ENCODE assay signal across 14 cellular contexts in the genomic region with DNA sequence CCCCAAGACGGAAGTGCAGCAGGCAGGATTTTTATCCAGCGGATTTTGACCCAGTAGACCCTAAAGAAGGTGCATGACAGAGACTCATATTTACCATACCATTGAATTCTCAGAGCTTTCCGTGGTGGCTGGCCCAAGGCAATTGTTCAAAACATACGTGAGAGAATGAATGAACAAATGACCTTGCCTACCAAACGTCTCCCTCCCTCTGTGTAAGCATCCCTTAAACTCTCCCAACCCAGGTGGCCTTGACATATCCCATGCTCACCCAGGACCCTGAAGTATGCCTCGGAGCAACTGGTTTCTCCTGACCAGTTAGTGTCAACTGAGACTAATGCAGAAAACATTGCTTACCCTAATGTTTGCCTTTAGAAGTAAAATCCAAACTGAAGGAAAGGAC.
A peak's percentile ranks its signal among the peaks of the same experiment; 100 is the strongest.
DNase-seq lines count a peak whose midpoint lies in the region; FAIRE-seq and TF ChIP-seq lines count a peak whose summit lies in the region.
"Had no signal": no experiment of that assay in that cellular context is flagged by ENCODE, and none has a peak within 500 bp of the region (broad histone marks: within the 10 kb centered on the region; RNA-seq: fewer than 3 reads in every experiment).

No MANE protein-coding gene starts in this region.

- H3K27me3 Mint-ChIP-seq in activated T-helper 1 cell treated with anti-CD3 and anti-CD28 coated beads, Interleukin-12 subunit alpha, Interleukin-12 subunit beta, Interleukin-2, Interleukin-4 antibody, amounts not matched to agents 30 ng/mL and 10 ng/mL and 1 ng/mL, durations not matched to agents 14 hours and 24 hours and 36 hours (ENCODE audit: insufficient read depth): peaks cover 75% of the 10 kb centered on the region

- H3K4me1 ChIP-seq in HUES6 (ENCODE audit: control insufficient read depth, insufficient read depth, low read length) (peaks cover 72% of the 10 kb centered on the region), kidney (ENCODE audit: control insufficient read depth in 1 of 2, insufficient read depth in 1 of 2, low read depth in 1 of 2, low read length in 2 of 2) (peaks cover 16 to 54% of the 10 kb centered on the region in 2 donors), smooth muscle cell (ENCODE audit: low read depth) (peaks cover 43% of the 10 kb centered on the region)

- H3K4me3 ChIP-seq in HUES6 (ENCODE audit: low read depth, low read length): peak overlapping the region; percentile 78; the same call in 1 of the 2 replicates
- peak overlapping the region; percentile 26 to 77 for H3K4me3 ChIP-seq in kidney (ENCODE audit: low read length in 2 of 2)
- peak overlapping the region; percentile 60 for H3K4me3 ChIP-seq in smooth muscle cell

- peaks cover 28% of the 10 kb centered on the region for H3F3A ChIP-seq in smooth muscle cell (ENCODE audit: low read depth)

- H3K27ac ChIP-seq in HUES6 (ENCODE audit: low read depth, low read length) (0 out of 2 replicates have a peak overlapping the region, but pooled peaks have one; percentile 33), kidney (ENCODE audit: low read depth in 2 of 2, low read length in 2 of 2) (peak overlapping the region; percentile 62 to 69), smooth muscle cell (ENCODE audit: low read depth) (peak overlapping the region; percentile 74)

- H3K4me1 Mint-ChIP-seq in activated T-helper 1 cell treated with anti-CD3 and anti-CD28 coated beads, Interleukin-12 subunit alpha, Interleukin-12 subunit beta, Interleukin-2, Interleukin-4 antibody, amounts not matched to agents 30 ng/mL and 10 ng/mL and 1 ng/mL, durations not matched to agents 14 hours and 24 hours and 36 hours (ENCODE audit: low read depth): peaks cover 16% of the 10 kb centered on the region

- 42% methylated on average over 6 of the region's 6 CpGs for WGBS in smooth muscle cell (ENCODE audit: low lambda C conversion rate)

- POLR2A ChIA-PET in HEK293T (lab: Yijun Ruan, JAX): interaction anchor here (0.7 kb wide), 1 partner anchor 135 kb away, joined by 3 read pairs; no protein-coding TSS in a partner anchor

- H3K4me2 ChIP-seq in smooth muscle cell: peak overlapping the region; percentile 89

- no peaks in the 10 kb centered on the region for H3K36me3 ChIP-seq in HUES6 (ENCODE audit: control insufficient read depth, insufficient read depth, low read length)
- no peaks in the 10 kb centered on the region for H3K36me3 ChIP-seq in kidney (ENCODE audit: control insufficient read depth in 1 of 2, insufficient read depth in 2 of 2, low read length in 2 of 2)
- no peaks in the 10 kb centered on the region for H3K36me3 ChIP-seq in smooth muscle cell (ENCODE audit: low read depth)
- H3K36me3 ChIP-seq: suprapubic skin had no signal

- H3K79me2 ChIP-seq in smooth muscle cell (ENCODE audit: low read depth): peaks cover 95% of the 10 kb centered on the region

- peaks cover 100% of the 10 kb centered on the region for H4K20me1 ChIP-seq in smooth muscle cell (ENCODE audit: low read depth)

- H3K27me3 ChIP-seq in HUES6 (ENCODE audit: control insufficient read depth, insufficient read depth, low read length): no peaks in the 10 kb centered on the region
- H3K27me3 ChIP-seq in smooth muscle cell (ENCODE audit: low read depth): no peaks in the 10 kb centered on the region
- H3K27me3 ChIP-seq: suprapubic skin had no signal

- peak overlapping the region; percentile 40 for H3K4me3 Mint-ChIP-seq in activated T-helper 1 cell treated with anti-CD3 and anti-CD28 coated beads, Interleukin-12 subunit alpha, Interleukin-12 subunit beta, Interleukin-2, Interleukin-4 antibody, amounts not matched to agents 30 ng/mL and 10 ng/mL and 1 ng/mL, durations not matched to agents 14 hours and 24 hours and 36 hours
- H3K4me3 Mint-ChIP-seq: activated CD4-positive, alpha-beta memory T cell treated with anti-CD3 and anti-CD28 coated beads, Interleukin-2, amount 10 ng/mL, durations not matched to agents 7 days and 5 days had no signal

- no peak for DNase-seq in activated T-helper 1 cell treated with anti-CD3 and anti-CD28 coated beads, Interleukin-12 subunit alpha, Interleukin-12 subunit beta, Interleukin-2, Interleukin-4 antibody, amounts not matched to agents 30 ng/mL and 10 ng/mL and 1 ng/mL, durations not matched to agents 14 hours and 24 hours and 36 hours (ENCODE audit: low spot score)
- DNase-seq in kidney: no peak
- no peak for DNase-seq in smooth muscle cell (lab: John Stamatoyannopoulos, UW; ENCODE audit: unreplicated experiment)
- DNase-seq in activated naive CD4-positive, alpha-beta T cell treated with Interleukin-2 at 50 U/mL for 16 hours: no peak
- no peak for DNase-seq in HEK293T (ENCODE audit: extremely low spot score)
- no peak for DNase-seq in HCEC 1CT
- DNase-seq: activated CD4-positive, alpha-beta memory T cell treated with anti-CD3 and anti-CD28 coated beads, Interleukin-2, amount 10 ng/mL, durations not matched to agents 7 days and 5 days; DMS53; Karpas-422; NCI-H2227 treated with DMSO at 0.1 percent for 48 hours; occipital lobe had no signal

- no peaks in the 10 kb centered on the region for H3K9me3 Mint-ChIP-seq in activated T-helper 1 cell treated with anti-CD3 and anti-CD28 coated beads, Interleukin-12 subunit alpha, Interleukin-12 subunit beta, Interleukin-2, Interleukin-4 antibody, amounts not matched to agents 30 ng/mL and 10 ng/mL and 1 ng/mL, durations not matched to agents 14 hours and 24 hours and 36 hours
- H3K9me3 Mint-ChIP-seq: activated CD4-positive, alpha-beta memory T cell treated with anti-CD3 and anti-CD28 coated beads, Interleukin-2, amount 10 ng/mL, durations not matched to agents 7 days and 5 days had no signal

- TF ChIP-seq CTCF in kidney (IDR thresholded peaks at IDR 0.05; ENCODE audit: borderline replicate concordance, extremely low read depth, insufficient read depth) (no peak), smooth muscle cell (IDR thresholded peaks at IDR 0.05; ENCODE audit: borderline replicate concordance, insufficient read depth, poor library complexity, severe bottlenecking) (no peak)

- H3K9ac ChIP-seq in HUES6 (ENCODE audit: low read length) (no peak overlapping the region), kidney (ENCODE audit: low read length in 2 of 2) (peak overlapping the region in 1 of 2 donors; percentile 20), smooth muscle cell (ENCODE audit: low read depth) (no peak overlapping the region)

- no peak overlapping the region for H3K27ac Mint-ChIP-seq in activated T-helper 1 cell treated with anti-CD3 and anti-CD28 coated beads, Interleukin-12 subunit alpha, Interleukin-12 subunit beta, Interleukin-2, Interleukin-4 antibody, amounts not matched to agents 30 ng/mL and 10 ng/mL and 1 ng/mL, durations not matched to agents 14 hours and 24 hours and 36 hours
- H3K27ac Mint-ChIP-seq: activated CD4-positive, alpha-beta memory T cell treated with anti-CD3 and anti-CD28 coated beads, Interleukin-2, amount 10 ng/mL, durations not matched to agents 7 days and 5 days; activated naive CD8-positive, alpha-beta T cell had no signal

- no peak overlapping the region for H2AFZ ChIP-seq in smooth muscle cell (ENCODE audit: low read depth)

- intact Hi-C loops in activated T-helper 1 cell treated with anti-CD3 and anti-CD28 coated beads, Interleukin-12 subunit alpha, Interleukin-12 subunit beta, Interleukin-2, Interleukin-4 antibody, amounts not matched to agents 30 ng/mL and 10 ng/mL and 1 ng/mL, durations not matched to agents 14 hours and 24 hours and 36 hours (cut with micrococcal nuclease): no loop called here
- intact Hi-C loops in kidney (cut with DNase I): no loop called here

- H3K9me3 ChIP-seq in HUES6 (ENCODE audit: control insufficient read depth, insufficient read depth, low read depth, low read length) (no peaks in the 10 kb centered on the region), kidney (ENCODE audit: control insufficient read depth in 1 of 2, low read length in 2 of 2) (no peaks in the 10 kb centered on the region), smooth muscle cell (replicated peaks; ENCODE audit: low read depth) (no peaks in the 10 kb centered on the region)
- H3K9me3 ChIP-seq: suprapubic skin had no signal

- CTCF ChIA-PET in HEK293T (lab: Yijun Ruan, JAX): interaction anchor here (1.4 kb wide), 1 partner anchor 12 kb away, joined by 3 read pairs; no protein-coding TSS in a partner anchor

- FAIRE-seq in kidney (lab: Jason Lieb, UNC): no peak

- H3K36me3 Mint-ChIP-seq in activated T-helper 1 cell treated with anti-CD3 and anti-CD28 coated beads, Interleukin-12 subunit alpha, Interleukin-12 subunit beta, Interleukin-2, Interleukin-4 antibody, amounts not matched to agents 30 ng/mL and 10 ng/mL and 1 ng/mL, durations not matched to agents 14 hours and 24 hours and 36 hours (ENCODE audit: low read depth): no peaks in the 10 kb centered on the region

TF ChIP-seq in HEK293T, 16 proteins besides CTCF, POLR2A, EP300 and RAD21:
- TF ChIP-seq SUZ12 (IDR thresholded peaks at IDR 0.05) (no peak), ARNT (IDR thresholded peaks at IDR 0.05) (no peak), ZNF384 (IDR thresholded peaks at IDR 0.05) (no peak), FOXM1 (IDR thresholded peaks at IDR 0.05; ENCODE audit: borderline replicate concordance) (no peak), SP1 (IDR thresholded peaks at IDR 0.05) (no peak), ELF4 (IDR thresholded peaks at IDR 0.05) (no peak), LEF1 (IDR thresholded peaks at IDR 0.05; ENCODE audit: borderline replicate concordance) (no peak), L3MBTL2 (conservative IDR thresholded peaks at IDR 0.05) (no peak), HDGF (IDR thresholded peaks at IDR 0.05; ENCODE audit: borderline replicate concordance) (no peak), FOXK2 (IDR thresholded peaks at IDR 0.05) (no peak), FOXA1 (IDR thresholded peaks at IDR 0.05) (no peak), CTBP1 (IDR thresholded peaks at IDR 0.05; ENCODE audit: borderline replicate concordance) (no peak), BHLHE40 (IDR thresholded peaks at IDR 0.05; ENCODE audit: borderline replicate concordance) (no peak), TARDBP (IDR thresholded peaks at IDR 0.05) (no peak), NFRKB (IDR thresholded peaks at IDR 0.05) (no peak)
- TF ChIP-seq, protein P1, sequence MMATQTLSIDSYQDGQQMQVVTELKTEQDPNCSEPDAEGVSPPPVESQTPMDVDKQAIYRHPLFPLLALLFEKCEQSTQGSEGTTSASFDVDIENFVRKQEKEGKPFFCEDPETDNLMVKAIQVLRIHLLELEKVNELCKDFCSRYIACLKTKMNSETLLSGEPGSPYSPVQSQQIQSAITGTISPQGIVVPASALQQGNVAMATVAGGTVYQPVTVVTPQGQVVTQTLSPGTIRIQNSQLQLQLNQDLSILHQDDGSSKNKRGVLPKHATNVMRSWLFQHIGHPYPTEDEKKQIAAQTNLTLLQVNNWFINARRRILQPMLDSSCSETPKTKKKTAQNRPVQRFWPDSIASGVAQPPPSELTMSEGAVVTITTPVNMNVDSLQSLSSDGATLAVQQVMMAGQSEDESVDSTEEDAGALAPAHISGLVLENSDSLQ (IDR thresholded peaks at IDR 0.05): no peak
